21 cellular contexts compared by ENCODE assay signal in the genomic region with DNA sequence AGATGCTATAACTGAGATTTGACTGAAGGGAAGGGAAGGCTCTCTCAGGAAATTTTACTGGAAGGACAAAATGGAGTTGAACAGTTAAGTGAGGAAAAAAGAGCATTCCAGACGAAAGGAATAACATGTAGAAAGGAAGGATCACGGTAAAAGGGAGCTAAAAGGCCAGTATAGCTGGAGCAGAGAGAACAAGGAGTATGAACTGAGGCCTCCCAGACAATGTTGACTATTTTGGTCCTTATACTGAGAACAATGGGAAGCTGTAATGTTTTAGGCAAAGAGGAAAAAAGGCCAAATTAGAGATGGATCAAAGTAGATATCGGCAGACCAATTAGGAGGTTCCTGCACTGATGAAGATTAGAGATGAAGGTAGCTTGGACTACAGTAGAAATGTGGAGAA. TPM values are rescaled to one million over a fixed set of nuclear protein-coding genes. Genes with fewer than 3 reads are reported as not detected.
A peak's percentile ranks its signal among the peaks of the same experiment; 100 is the strongest.
DNase-seq lines count a peak whose midpoint lies in the region; ATAC-seq and TF ChIP-seq lines count a peak whose summit lies in the region.
"Had no signal": no experiment of that assay in that cellular context is flagged by ENCODE, and none has a peak within 500 bp of the region (broad histone marks: within the 10 kb centered on the region; RNA-seq: fewer than 3 reads in every experiment).

No MANE protein-coding gene starts in this region.

- CTCF ChIA-PET in activated CD4-positive, alpha-beta T cell treated with anti-CD3 and anti-CD28 coated beads for 36 hours (lab: Charles Lee) = interaction anchor here (1.0 to 1.7 kb wide), 2 partner anchors 21 to 37 kb away, joined by 3 read pairs; no protein-coding TSS in a partner anchor
- CTCF ChIA-PET in activated CD4-positive, alpha-beta T cell treated with anti-CD3 and anti-CD28 coated beads, Interleukin-2, amount 10 ng/mL, durations not matched to agents 7 days and 5 days (lab: Charles Lee) = interaction anchor here (1.3 kb wide), 1 partner anchor 25 kb away, joined by 3 read pairs; no protein-coding TSS in a partner anchor

- peak overlapping the region; percentile 23 for H3K27ac Mint-ChIP-seq in activated CD4-positive, alpha-beta T cell treated with anti-CD3 and anti-CD28 coated beads for 36 hours
- H3K27ac Mint-ChIP-seq in activated CD4-positive, alpha-beta T cell treated with anti-CD3 and anti-CD28 coated beads, Interleukin-2, amount 10 ng/mL, durations not matched to agents 7 days and 5 days = no peak overlapping the region
- peak overlapping the region; percentile 27 for H3K27ac Mint-ChIP-seq in T-helper 17 cell
- peak overlapping the region; percentile 63 for H3K27ac Mint-ChIP-seq in central memory CD8-positive, alpha-beta T cell (ENCODE audit: low read depth)
- H3K27ac Mint-ChIP-seq: CD4-positive, alpha-beta T cell; H9 had no signal

- H3K9me3 ChIP-seq in T-helper 17 cell (ENCODE audit: control insufficient read depth, low read length, poor library complexity, severe bottlenecking) = no peaks in the 10 kb centered on the region
- H3K9me3 ChIP-seq: BLaER1, Peyer's patch had no signal

- H3K27me3 Mint-ChIP-seq in activated CD4-positive, alpha-beta T cell treated with anti-CD3 and anti-CD28 coated beads for 36 hours = no peaks in the 10 kb centered on the region
- no peaks in the 10 kb centered on the region for H3K27me3 Mint-ChIP-seq in activated CD4-positive, alpha-beta T cell treated with anti-CD3 and anti-CD28 coated beads, Interleukin-2, amount 10 ng/mL, durations not matched to agents 7 days and 5 days
- H3K27me3 Mint-ChIP-seq in T-helper 17 cell = no peaks in the 10 kb centered on the region
- H3K27me3 Mint-ChIP-seq in central memory CD8-positive, alpha-beta T cell = no peaks in the 10 kb centered on the region
- H3K27me3 Mint-ChIP-seq: CD4-positive, alpha-beta T cell had no signal

- no peak for DNase-seq in activated CD4-positive, alpha-beta T cell treated with anti-CD3 and anti-CD28 coated beads for 36 hours
- DNase-seq in activated CD4-positive, alpha-beta T cell treated with anti-CD3 and anti-CD28 coated beads, Interleukin-2, amount 10 ng/mL, durations not matched to agents 7 days and 5 days = no peak
- DNase-seq in T-helper 17 cell (no peak), pons (ENCODE audit: low spot score) (peak; percentile 52), NCI-H1092 treated with DMSO at 0.1 percent for 48 hours (lab: John Stamatoyannopoulos, UW) (no peak)
- no peak for DNase-seq in central memory CD8-positive, alpha-beta T cell (ENCODE audit: low spot score in 2 of 2)
- DNase-seq in stimulated activated CD4-positive, alpha-beta T cell treated with anti-CD3 and anti-CD28 coated beads, Interleukin-2, amount 100 ng/mL, for 48 hours = no peak
- DNase-seq: ACHN; CD4-positive, alpha-beta T cell; COR-L47; DMS 273 treated with DMSO at 0.1 percent for 48 hours; DMS79 treated with DMSO at 0.1 percent for 48 hours; H9; NCI-H1417; NCI-H1694 treated with DMSO at 0.1 percent for 48 hours; NCI-H2081 treated with DMSO at 0.1 percent for 48 hours; NCI-H2171 treated with DMSO at 0.1 percent for 48 hours; NCI-H524 treated with DMSO at 0.1 percent for 48 hours; Peyer's patch had no signal

- POLR2A ChIA-PET in activated CD4-positive, alpha-beta T cell treated with anti-CD3 and anti-CD28 coated beads for 36 hours (lab: Charles Lee) = no interaction called here
- POLR2A ChIA-PET in activated CD4-positive, alpha-beta T cell treated with anti-CD3 and anti-CD28 coated beads, Interleukin-2, amount 10 ng/mL, durations not matched to agents 7 days and 5 days (lab: Charles Lee) = no interaction called here

- H3K9me3 Mint-ChIP-seq in activated CD4-positive, alpha-beta T cell treated with anti-CD3 and anti-CD28 coated beads for 36 hours (ENCODE audit: low read depth) = no peaks in the 10 kb centered on the region
- no peaks in the 10 kb centered on the region for H3K9me3 Mint-ChIP-seq in activated CD4-positive, alpha-beta T cell treated with anti-CD3 and anti-CD28 coated beads, Interleukin-2, amount 10 ng/mL, durations not matched to agents 7 days and 5 days
- H3K9me3 Mint-ChIP-seq in central memory CD8-positive, alpha-beta T cell = no peaks in the 10 kb centered on the region
- H3K9me3 Mint-ChIP-seq: CD4-positive, alpha-beta T cell; H9 had no signal

- peaks cover 39% of the 10 kb centered on the region for H3K36me3 Mint-ChIP-seq in activated CD4-positive, alpha-beta T cell treated with anti-CD3 and anti-CD28 coated beads for 36 hours (ENCODE audit: low read depth)
- H3K36me3 Mint-ChIP-seq in activated CD4-positive, alpha-beta T cell treated with anti-CD3 and anti-CD28 coated beads, Interleukin-2, amount 10 ng/mL, durations not matched to agents 7 days and 5 days (ENCODE audit: low read depth) = peaks cover 50% of the 10 kb centered on the region
- H3K36me3 Mint-ChIP-seq in T-helper 17 cell (ENCODE audit: low read depth) = peaks cover 20% of the 10 kb centered on the region
- H3K36me3 Mint-ChIP-seq in central memory CD8-positive, alpha-beta T cell (ENCODE audit: insufficient read depth) = peaks cover 61% of the 10 kb centered on the region

- no peak overlapping the region for H3K4me3 Mint-ChIP-seq in activated CD4-positive, alpha-beta T cell treated with anti-CD3 and anti-CD28 coated beads for 36 hours
- no peak overlapping the region for H3K4me3 Mint-ChIP-seq in activated CD4-positive, alpha-beta T cell treated with anti-CD3 and anti-CD28 coated beads, Interleukin-2, amount 10 ng/mL, durations not matched to agents 7 days and 5 days
- no peak overlapping the region for H3K4me3 Mint-ChIP-seq in T-helper 17 cell
- no peak overlapping the region for H3K4me3 Mint-ChIP-seq in central memory CD8-positive, alpha-beta T cell
- H3K4me3 Mint-ChIP-seq: CD4-positive, alpha-beta T cell; H9 had no signal

- peaks cover 6% of the 10 kb centered on the region for H3K4me1 Mint-ChIP-seq in activated CD4-positive, alpha-beta T cell treated with anti-CD3 and anti-CD28 coated beads for 36 hours
- H3K4me1 Mint-ChIP-seq in activated CD4-positive, alpha-beta T cell treated with anti-CD3 and anti-CD28 coated beads, Interleukin-2, amount 10 ng/mL, durations not matched to agents 7 days and 5 days = no peaks in the 10 kb centered on the region
- peaks cover 6% of the 10 kb centered on the region for H3K4me1 Mint-ChIP-seq in T-helper 17 cell
- H3K4me1 Mint-ChIP-seq in central memory CD8-positive, alpha-beta T cell = peaks cover 5% of the 10 kb centered on the region
- H3K4me1 Mint-ChIP-seq: H9 had no signal

- intact Hi-C loops in activated CD4-positive, alpha-beta T cell treated with anti-CD3 and anti-CD28 coated beads for 36 hours (cut with DNase I, micrococcal nuclease) = no loop called here

- ATAC-seq in activated CD4-positive, alpha-beta T cell treated with anti-CD3 and anti-CD28 coated beads for 36 hours = no peak
- no peak for ATAC-seq in T-helper 17 cell
- no peak for ATAC-seq in central memory CD8-positive, alpha-beta T cell (replicated peaks; ENCODE audit: extremely low read depth, poor library complexity, severe bottlenecking)
- no peak for ATAC-seq in SK-N-SH treated with all-trans-retinoic acid at 6 μM for 48 hours

TF ChIP-seq in SK-N-SH treated with all-trans-retinoic acid at 6 μM for 48 hours, 23 proteins besides CTCF, POLR2A, EP300 and RAD21 (continues in another document):
- TF ChIP-seq ZNF565 (CRISPR knock-in tag; conservative IDR thresholded peaks at IDR 0.05; ENCODE audit: low read depth) (no peak), TCF4 (CRISPR knock-in tag; IDR thresholded peaks at IDR 0.05; ENCODE audit: borderline replicate concordance) (no peak), ESRRG (CRISPR knock-in tag; IDR thresholded peaks at IDR 0.05) (no peak), ZFP3 (CRISPR knock-in tag; IDR thresholded peaks at IDR 0.05) (no peak), ZC3H10 (CRISPR knock-in tag; IDR thresholded peaks at IDR 0.05) (no peak), ZFP30 (CRISPR knock-in tag; IDR thresholded peaks at IDR 0.05) (no peak), TOX (CRISPR knock-in tag; IDR thresholded peaks at IDR 0.05; ENCODE audit: borderline replicate concordance) (no peak)
- TF ChIP-seq, protein P1, sequence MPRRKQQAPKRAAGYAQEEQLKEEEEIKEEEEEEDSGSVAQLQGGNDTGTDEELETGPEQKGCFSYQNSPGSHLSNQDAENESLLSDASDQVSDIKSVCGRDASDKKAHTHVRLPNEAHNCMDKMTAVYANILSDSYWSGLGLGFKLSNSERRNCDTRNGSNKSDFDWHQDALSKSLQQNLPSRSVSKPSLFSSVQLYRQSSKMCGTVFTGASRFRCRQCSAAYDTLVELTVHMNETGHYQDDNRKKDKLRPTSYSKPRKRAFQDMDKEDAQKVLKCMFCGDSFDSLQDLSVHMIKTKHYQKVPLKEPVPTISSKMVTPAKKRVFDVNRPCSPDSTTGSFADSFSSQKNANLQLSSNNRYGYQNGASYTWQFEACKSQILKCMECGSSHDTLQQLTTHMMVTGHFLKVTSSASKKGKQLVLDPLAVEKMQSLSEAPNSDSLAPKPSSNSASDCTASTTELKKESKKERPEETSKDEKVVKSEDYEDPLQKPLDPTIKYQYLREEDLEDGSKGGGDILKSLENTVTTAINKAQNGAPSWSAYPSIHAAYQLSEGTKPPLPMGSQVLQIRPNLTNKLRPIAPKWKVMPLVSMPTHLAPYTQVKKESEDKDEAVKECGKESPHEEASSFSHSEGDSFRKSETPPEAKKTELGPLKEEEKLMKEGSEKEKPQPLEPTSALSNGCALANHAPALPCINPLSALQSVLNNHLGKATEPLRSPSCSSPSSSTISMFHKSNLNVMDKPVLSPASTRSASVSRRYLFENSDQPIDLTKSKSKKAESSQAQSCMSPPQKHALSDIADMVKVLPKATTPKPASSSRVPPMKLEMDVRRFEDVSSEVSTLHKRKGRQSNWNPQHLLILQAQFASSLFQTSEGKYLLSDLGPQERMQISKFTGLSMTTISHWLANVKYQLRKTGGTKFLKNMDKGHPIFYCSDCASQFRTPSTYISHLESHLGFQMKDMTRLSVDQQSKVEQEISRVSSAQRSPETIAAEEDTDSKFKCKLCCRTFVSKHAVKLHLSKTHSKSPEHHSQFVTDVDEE (CRISPR knock-in tag; IDR thresholded peaks at IDR 0.05) = no peak
- TF ChIP-seq, protein P2, sequence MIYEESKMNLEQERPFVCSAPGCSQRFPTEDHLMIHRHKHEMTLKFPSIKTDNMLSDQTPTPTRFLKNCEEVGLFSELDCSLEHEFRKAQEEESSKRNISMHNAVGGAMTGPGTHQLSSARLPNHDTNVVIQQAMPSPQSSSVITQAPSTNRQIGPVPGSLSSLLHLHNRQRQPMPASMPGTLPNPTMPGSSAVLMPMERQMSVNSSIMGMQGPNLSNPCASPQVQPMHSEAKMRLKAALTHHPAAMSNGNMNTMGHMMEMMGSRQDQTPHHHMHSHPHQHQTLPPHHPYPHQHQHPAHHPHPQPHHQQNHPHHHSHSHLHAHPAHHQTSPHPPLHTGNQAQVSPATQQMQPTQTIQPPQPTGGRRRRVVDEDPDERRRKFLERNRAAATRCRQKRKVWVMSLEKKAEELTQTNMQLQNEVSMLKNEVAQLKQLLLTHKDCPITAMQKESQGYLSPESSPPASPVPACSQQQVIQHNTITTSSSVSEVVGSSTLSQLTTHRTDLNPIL (CRISPR knock-in tag; IDR thresholded peaks at IDR 0.05; ENCODE audit: low read depth) = no peak

RNA-seq across cellular contexts. Expression of a gene that starts 26.8 kb away (rescaled TPM):
- 1 to 10 TPM; 1.3 to 1.7 TPM for total RNA-seq in activated CD4-positive, alpha-beta T cell treated with anti-CD3 and anti-CD28 coated beads for 36 hours
- 1 to 10 TPM; 2.0 TPM for total RNA-seq in activated CD4-positive, alpha-beta T cell treated with anti-CD3 and anti-CD28 coated beads, Interleukin-2, amount 10 ng/mL, durations not matched to agents 7 days and 5 days
- total RNA-seq in T-helper 17 cell = under 1 TPM; 0.60 to 0.65 TPM
